In the genomic region with DNA sequence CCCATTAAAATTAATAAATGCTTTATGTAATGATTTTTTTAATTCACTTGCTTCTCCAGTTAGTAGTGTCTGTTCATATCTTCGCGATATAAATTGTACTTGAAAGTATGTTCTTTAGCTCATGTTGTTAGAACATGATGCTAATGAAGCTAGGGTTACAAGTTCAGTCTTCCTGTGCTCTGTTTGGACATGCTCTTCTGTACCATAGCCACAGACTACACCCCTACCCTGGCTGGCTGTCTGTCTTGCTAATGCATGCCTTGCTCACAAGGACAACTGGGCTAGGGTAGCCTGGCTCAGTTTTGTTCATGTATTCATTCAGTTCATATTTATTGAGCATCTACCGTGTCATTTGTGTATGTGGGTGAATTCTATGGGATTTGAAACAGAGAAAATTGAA, we compare ENCODE assay signal across 18 cellular contexts. TPM values are rescaled to one million over a fixed set of nuclear protein-coding genes. Genes with fewer than 3 reads are reported as not detected.
DNase-seq lines count a peak whose midpoint lies in the region; ATAC-seq, FAIRE-seq and TF ChIP-seq lines count a peak whose summit lies in the region.
"Had no signal": no experiment of that assay in that cellular context is flagged by ENCODE, and none has a peak within 500 bp of the region (broad histone marks: within the 10 kb centered on the region; RNA-seq: fewer than 3 reads in every experiment).

No MANE protein-coding gene starts in this region.

- no peaks in the 10 kb centered on the region for H3K79me2 ChIP-seq in keratinocyte (ENCODE audit: control insufficient read depth, insufficient read depth, low read length)

- H3K4me3 ChIP-seq in A549, result no peak overlapping the region
- H3K4me3 ChIP-seq in epithelial cell of esophagus (ENCODE audit: low read length), result no peak overlapping the region
- H3K4me3 ChIP-seq in keratinocyte (ENCODE audit: control insufficient read depth in 2 of 3, extremely low read depth in 1 of 3, insufficient read depth in 2 of 3, low read depth in 1 of 3, low read length in 3 of 3), result no peak overlapping the region
- no peak overlapping the region for H3K4me3 ChIP-seq in spleen
- H3K4me3 ChIP-seq: GM23338 had no signal

- no peaks in the 10 kb centered on the region for H3K4me1 ChIP-seq in A549
- peaks cover 12% of the 10 kb centered on the region for H3K4me1 ChIP-seq in keratinocyte (ENCODE audit: control insufficient read depth, extremely low read depth, insufficient read depth, low read length)
- no peaks in the 10 kb centered on the region for H3K4me1 ChIP-seq in spleen
- H3K4me1 ChIP-seq: BE2C had no signal

- CTCF ChIA-PET in A549 (lab: Yijun Ruan, JAX), result interaction anchor here (1.0 to 2.1 kb wide), 2 partner anchors 41 to 277 kb away, joined by 3 to 5 read pairs; no protein-coding TSS in a partner anchor

- POLR2A ChIA-PET in A549 (lab: Yijun Ruan, JAX), result no interaction called here

- H3K27ac ChIP-seq in A549 (no peak overlapping the region), keratinocyte (ENCODE audit: control insufficient read depth, insufficient read depth, low read length) (peak overlapping the region; percentile 15), spleen (no peak overlapping the region)

- no peak for TF ChIP-seq EP300 in A549 (IDR thresholded peaks at IDR 0.05)

- 83% methylated on average over 3 of the region's 3 CpGs for WGBS in A549 (ENCODE audit: missing lambda C conversion rate)
- WGBS in spleen, 5 donors, result 87 to 98% (median 96%) methylated on average over 3 of the region's 3 CpGs

- ATAC-seq in A549, result no peak
- no peak for ATAC-seq in HG03432 (IDR thresholded peaks at IDR 0.05; ENCODE audit: unreplicated experiment)
- ATAC-seq: GM23338, HepG2 had no signal

- no peaks in the 10 kb centered on the region for H3K9me1 ChIP-seq in keratinocyte (ENCODE audit: control insufficient read depth, extremely low read depth, insufficient read depth, low read length)

- no peaks in the 10 kb centered on the region for H4K20me1 ChIP-seq in keratinocyte (ENCODE audit: control insufficient read depth, extremely low read depth, insufficient read depth, low read length)

- dilution Hi-C loops in keratinocyte (cut with MboI; ENCODE audit: extremely low pct_ligation_motif_present, low sequenced_read_pairs), result no loop called here

- intact Hi-C loops in spleen (cut with DNase I; ENCODE audit: low total_unique reads), result no loop called here

- H3K9ac ChIP-seq in keratinocyte (ENCODE audit: control insufficient read depth, extremely low read depth, insufficient read depth, low read length), result no peak overlapping the region

- FAIRE-seq in A549 (lab: Jason Lieb, UNC), result peak; percentile 90
- peak; percentile 44 for FAIRE-seq in keratinocyte (lab: Jason Lieb, UNC)
- FAIRE-seq: GM12891, H54, HepG2 had no signal

- H3K27me3 ChIP-seq in keratinocyte (ENCODE audit: control insufficient read depth, extremely low read depth, insufficient read depth, low read length), result no peaks in the 10 kb centered on the region
- H3K27me3 ChIP-seq in spleen (replicated peaks in 1 of 7), result no peaks in the 10 kb centered on the region
- H3K27me3 ChIP-seq: BE2C had no signal

- TF ChIP-seq CTCF in A549 (IDR thresholded peaks at IDR 0.05) (no peak), epithelial cell of esophagus (IDR thresholded peaks at IDR 0.05; ENCODE audit: insufficient read depth, low read depth, low read length, missing control alignments) (no peak), keratinocyte (optimal IDR thresholded peaks at IDR 0.05 in 1 of 3, IDR thresholded peaks at IDR 0.05 in 1 of 3, conservative IDR thresholded peaks at IDR 0.05 in 1 of 3; ENCODE audit: extremely low read depth in 1 of 3, insufficient read depth in 2 of 3, low read length in 3 of 3) (no peak), spleen (IDR thresholded peaks at IDR 0.05 in 8 of 11, conservative IDR thresholded peaks at IDR 0.05 in 3 of 11) (no peak)

- no peak overlapping the region for H2AFZ ChIP-seq in keratinocyte (ENCODE audit: control insufficient read depth, low read length)
- H2AFZ ChIP-seq: GM23338 had no signal

- no peak overlapping the region for H3K4me2 ChIP-seq in A549
- peak overlapping the region; percentile 35 for H3K4me2 ChIP-seq in keratinocyte (ENCODE audit: control insufficient read depth, extremely low read depth, insufficient read depth, low read depth, low read length)
- H3K4me2 ChIP-seq: GM23338 had no signal

- DNase-seq in A549 (ENCODE audit: low read depth in 1 of 2, low spot score in 1 of 2) (no peak), HPDE6-E6E7 (ENCODE audit: extremely low spot score) (peak; percentile 47), epithelial cell of esophagus (ENCODE audit: low read depth) (peak; percentile 73), keratinocyte (ENCODE audit: low read depth, low spot score) (no peak), spleen (no peak)
- DNase-seq: ACHN; BE2C; C1 segment of cervical spinal cord; CD4-positive, CD25-positive, alpha-beta regulatory T cell; CD8-positive, alpha-beta memory T cell; COR-L47; DMS 273 treated with DMSO at 0.1 percent for 48 hours; HCEC 1CT had no signal

- H3K9me3 ChIP-seq in A549, result no peaks in the 10 kb centered on the region
- H3K9me3 ChIP-seq in keratinocyte (ENCODE audit: control insufficient read depth, low read depth, low read length), result no peaks in the 10 kb centered on the region
- H3K9me3 ChIP-seq in spleen, result no peaks in the 10 kb centered on the region
- H3K9me3 ChIP-seq: BE2C had no signal

- peaks cover 0 to 5% of the 10 kb centered on the region in 2 experiments for H3K36me3 ChIP-seq in keratinocyte (ENCODE audit: control insufficient read depth in 2 of 2, extremely low read depth in 1 of 2, insufficient read depth in 2 of 2, low read length in 2 of 2)
- H3K36me3 ChIP-seq in spleen, result peaks cover 0 to 100% (median 15%) of the 10 kb centered on the region in 6 donors
- H3K36me3 ChIP-seq: BE2C had no signal

- TF ChIP-seq POLR2A in A549 (IDR thresholded peaks at IDR 0.05; ENCODE audit: low read length), result no peak
- no peak for TF ChIP-seq POLR2A in spleen (IDR thresholded peaks at IDR 0.05)

- no peak for TF ChIP-seq RAD21 in A549 (conservative IDR thresholded peaks at IDR 0.05 in 1 of 2, IDR thresholded peaks at IDR 0.05 in 1 of 2)

TF ChIP-seq in A549, 52 proteins besides CTCF, POLR2A, EP300 and RAD21:
- TF ChIP-seq PHF8 (IDR thresholded peaks at IDR 0.05; ENCODE audit: borderline replicate concordance, low read depth) (no peak), MAZ (IDR thresholded peaks at IDR 0.05; ENCODE audit: borderline replicate concordance, low read depth, low read length) (no peak), JUNB (IDR thresholded peaks at IDR 0.05) (no peak), NR3C1 (IDR thresholded peaks at IDR 0.05) (no peak), CBX2 (IDR thresholded peaks at IDR 0.05; ENCODE audit: borderline replicate concordance, low read depth) (no peak), MYC (IDR thresholded peaks at IDR 0.05; ENCODE audit: borderline replicate concordance, low read length) (no peak), SREBF2 (IDR thresholded peaks at IDR 0.05) (no peak)
- TF ChIP-seq, protein P1, sequence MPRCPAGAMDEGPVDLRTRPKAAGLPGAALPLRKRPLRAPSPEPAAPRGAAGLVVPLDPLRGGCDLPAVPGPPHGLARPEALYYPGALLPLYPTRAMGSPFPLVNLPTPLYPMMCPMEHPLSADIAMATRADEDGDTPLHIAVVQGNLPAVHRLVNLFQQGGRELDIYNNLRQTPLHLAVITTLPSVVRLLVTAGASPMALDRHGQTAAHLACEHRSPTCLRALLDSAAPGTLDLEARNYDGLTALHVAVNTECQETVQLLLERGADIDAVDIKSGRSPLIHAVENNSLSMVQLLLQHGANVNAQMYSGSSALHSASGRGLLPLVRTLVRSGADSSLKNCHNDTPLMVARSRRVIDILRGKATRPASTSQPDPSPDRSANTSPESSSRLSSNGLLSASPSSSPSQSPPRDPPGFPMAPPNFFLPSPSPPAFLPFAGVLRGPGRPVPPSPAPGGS (IDR thresholded peaks at IDR 0.05), result no peak
- TF ChIP-seq, protein P2, sequence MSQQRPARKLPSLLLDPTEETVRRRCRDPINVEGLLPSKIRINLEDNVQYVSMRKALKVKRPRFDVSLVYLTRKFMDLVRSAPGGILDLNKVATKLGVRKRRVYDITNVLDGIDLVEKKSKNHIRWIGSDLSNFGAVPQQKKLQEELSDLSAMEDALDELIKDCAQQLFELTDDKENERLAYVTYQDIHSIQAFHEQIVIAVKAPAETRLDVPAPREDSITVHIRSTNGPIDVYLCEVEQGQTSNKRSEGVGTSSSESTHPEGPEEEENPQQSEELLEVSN (IDR thresholded peaks at IDR 0.05; ENCODE audit: borderline replicate concordance, low read depth), result no peak
TF ChIP-seq in A549: peak in this region for 0.

RNA-seq across cellular contexts. Expression of a gene that starts 50.8 kb away (rescaled TPM):
- polyA plus RNA-seq in A549 (2011; rRNA removed) (26.6 and 28.3 TPM in 2 replicates), A549 (2017; fragmentation: RNase III; extraction: RNeasy Plus Mini Kit Qiagen cat#74134 plus additional on column Dnase treatment) (17.3 to 18.7 TPM (median 17.4 TPM) in 3 replicates), keratinocyte (26.8 to 45.6 TPM (median 42.7 TPM) in 3 replicates), spleen (10 to 100 TPM; 10.6 to 18.0 (median 16.3) TPM)
- 12.6 and 16.1 TPM in 2 replicates for polyA plus RNA-seq in A549 (2012; cell fraction: cytosol; rRNA removed)
- polyA plus RNA-seq in A549 (2012; cell fraction: nucleus; rRNA removed), result 26.5 and 29.4 TPM in 2 replicates
- 21.5 and 21.8 TPM in 2 replicates for polyA minus RNA-seq in A549 (2011; rRNA and poly(A)+ RNA removed)
- polyA plus RNA-seq in keratinocyte (2011; ENCODE audit: low read depth), result 47.1 TPM
- 18.9 and 26.4 TPM in 2 replicates for polyA plus RNA-seq in keratinocyte (2011; cell fraction: cytosol; rRNA removed)
- polyA plus RNA-seq in keratinocyte (2011; cell fraction: nucleus; rRNA removed), result 70.3 and 91.2 TPM in 2 replicates
- 12.5 and 27.8 TPM in 2 replicates for polyA plus RNA-seq in keratinocyte (2012; ENCODE audit: low replicate concordance)
- polyA minus RNA-seq in keratinocyte, result 20.3 to 46.1 TPM (median 23.4 TPM) in 3 replicates
- polyA minus RNA-seq in keratinocyte (2011; cell fraction: cytosol; rRNA and poly(A)+ RNA removed), result 19.2 TPM
- 16.8 and 47.1 TPM in 2 replicates for polyA minus RNA-seq in keratinocyte (2011; cell fraction: nucleus; rRNA and poly(A)+ RNA removed)
- 10 to 100 TPM; 34.7 to 52.1 (median 42.7) TPM for total RNA-seq in spleen

Comparison
In these comparisons a context has a peak if more than half of its experiments do, and no peak if none do; other contexts are left out.
1. DNase-seq: peak in HPDE6-E6E7 (single experiment) and epithelial cell of esophagus (single experiment); none in A549 (0 of 2), keratinocyte (single experiment) and spleen (single experiment).